In genomic region chr18:58077329-58077728, GRCh38 we compare ENCODE assay signal across 22 cellular contexts.
"Had no signal": no experiment of that assay in that cellular context is flagged by ENCODE, and none has a peak within 500 bp of the region (broad histone marks: within the 10 kb centered on the region; RNA-seq: fewer than 3 reads in every experiment).

No MANE protein-coding gene starts in this region.

- DNase-seq: IMR-90, Karpas-422, KG1, MV-4-11, NCI-H1048, NCI-H1105, NCI-H1417, NCI-H1436 treated with DMSO at 0.1 percent for 48 hours, NCI-H1694, NCI-H187 treated with DMSO at 0.1 percent for 48 hours, NCI-H2029 treated with DMSO at 0.1 percent for 48 hours, NCI-H2107, NCI-H2227 treated with DMSO at 0.1 percent for 48 hours, NCI-H524, NCI-H69, NCI-H774, PC-3, SHP77, SK-N-SH, SW 1271 had no signal

- H3K9me3 ChIP-seq: SK-N-SH had no signal

- H3K9ac ChIP-seq: SK-N-SH had no signal

- ATAC-seq: Panc1, PC-3 had no signal

- H3K27ac ChIP-seq: RWPE1 had no signal

- H3K4me2 ChIP-seq: SK-N-SH had no signal
